Comparison of ENCODE assay signal across 12 cellular contexts in the genomic region with DNA sequence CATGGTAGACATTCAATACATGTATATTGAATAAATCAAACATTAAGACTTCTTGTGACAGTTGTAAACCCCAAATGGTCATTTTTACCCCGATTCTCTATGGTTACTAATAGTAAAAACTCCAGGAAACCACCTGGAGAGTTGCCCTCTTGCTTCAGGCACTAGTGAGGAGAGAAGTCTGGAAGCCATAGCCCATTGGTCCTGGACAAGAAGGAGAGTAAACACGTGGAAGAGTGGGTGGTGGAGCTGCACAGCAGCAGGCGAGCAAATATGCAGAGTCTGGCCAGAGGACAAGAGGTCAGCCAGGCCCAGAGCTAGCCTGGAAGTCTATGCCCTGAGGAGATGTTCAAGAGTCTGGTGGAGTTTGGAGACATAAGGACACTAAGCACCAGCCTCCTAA. TPM values are rescaled to one million over a fixed set of nuclear protein-coding genes. Genes with fewer than 3 reads are reported as not detected.
A peak's percentile ranks its signal among the peaks of the same experiment; 100 is the strongest.
DNase-seq lines count a peak whose midpoint lies in the region; ATAC-seq and TF ChIP-seq lines count a peak whose summit lies in the region.
"Had no signal": no experiment of that assay in that cellular context is flagged by ENCODE, and none has a peak within 500 bp of the region (broad histone marks: within the 10 kb centered on the region; RNA-seq: fewer than 3 reads in every experiment).

No MANE protein-coding gene starts in this region.

- H4K91ac ChIP-seq in IMR-90 (ENCODE audit: insufficient read depth, low read depth, low read length) = no peak overlapping the region

- H4K5ac ChIP-seq in IMR-90 (ENCODE audit: low read depth, low read length) = no peak overlapping the region

- no peak overlapping the region for H2AFZ ChIP-seq in IMR-90 (replicated peaks; ENCODE audit: low read length, poor library complexity)

- no peak for TF ChIP-seq POLR2A in IMR-90 (IDR thresholded peaks at IDR 0.05; ENCODE audit: low read depth, low read length)

- H3K9ac ChIP-seq in IMR-90 (ENCODE audit: low read depth, low read length) = no peak overlapping the region

- no peak overlapping the region for H2BK15ac ChIP-seq in IMR-90 (ENCODE audit: low read depth, low read length)

- no peak overlapping the region for H3K27ac Mint-ChIP-seq in endothelial cell (ENCODE audit: unreplicated experiment)
- H3K27ac Mint-ChIP-seq: IgD-negative memory B cell had no signal

- H3K27me3 ChIP-seq in IMR-90 (ENCODE audit: control insufficient read depth, insufficient read depth, low read length) (no peaks in the 10 kb centered on the region), lower lobe of right lung (ENCODE audit: low read depth) (no peaks in the 10 kb centered on the region), upper lobe of right lung (no peaks in the 10 kb centered on the region)
- H3K27me3 ChIP-seq: SJCRH30 had no signal

- POLR2A ChIA-PET in IMR-90 (lab: Charles Lee; ENCODE audit: unreplicated experiment) = no interaction called here

- no peak overlapping the region for H3K4ac ChIP-seq in IMR-90 (ENCODE audit: low read depth, low read length)

- H2BK120ac ChIP-seq in IMR-90 (ENCODE audit: low read depth, low read length) = no peak overlapping the region

- H3K9me3 Mint-ChIP-seq in endothelial cell (ENCODE audit: unreplicated experiment) = no peaks in the 10 kb centered on the region
- H3K9me3 Mint-ChIP-seq: IgD-negative memory B cell had no signal

- no peak overlapping the region for H2BK5ac ChIP-seq in IMR-90 (ENCODE audit: low read depth, low read length, poor library complexity, severe bottlenecking)

- H3K4me1 ChIP-seq in IMR-90 (ENCODE audit: control insufficient read depth, insufficient read depth, low read length) = peaks cover 10% of the 10 kb centered on the region
- H3K4me1 ChIP-seq in lower lobe of right lung = peaks cover 49% of the 10 kb centered on the region
- peaks cover 35% of the 10 kb centered on the region for H3K4me1 ChIP-seq in upper lobe of right lung

- no CpG with 5 or more reads among the region's 3 CpGs for WGBS in IMR-90 (ENCODE audit: extremely low coverage in 2 of 2, insufficient read length in 1 of 2), 2 experiments

- dilution Hi-C loops in IMR-90 (cut with HindIII; ENCODE audit: low sequenced_read_pairs, unreplicated experiment) = no loop called here

- H3K4me3 Mint-ChIP-seq in endothelial cell (ENCODE audit: unreplicated experiment) = no peak overlapping the region
- H3K4me3 Mint-ChIP-seq: IgD-negative memory B cell had no signal

- CTCF ChIA-PET in IMR-90 (lab: Yijun Ruan, JAX) = interaction anchor here (1.1 kb wide), 1 partner anchor 45 kb away, joined by 3 read pairs; a partner anchor contains a TSS

- peaks cover 17% of the 10 kb centered on the region for H3K36me3 Mint-ChIP-seq in endothelial cell (ENCODE audit: low read depth, unreplicated experiment)

- no peak overlapping the region for H3K18ac ChIP-seq in IMR-90 (ENCODE audit: low read depth, low read length)

- H3K9me3 ChIP-seq in IMR-90 (ENCODE audit: control insufficient read depth, insufficient read depth, low read length) (no peaks in the 10 kb centered on the region), lower lobe of right lung (no peaks in the 10 kb centered on the region), upper lobe of right lung (no peaks in the 10 kb centered on the region)
- H3K9me3 ChIP-seq: SJCRH30 had no signal

- no peaks in the 10 kb centered on the region; the same call in 1 of the 2 replicates for H3K9me1 ChIP-seq in IMR-90 (ENCODE audit: insufficient read depth, low read length)

- no peak overlapping the region for H3K23ac ChIP-seq in IMR-90 (ENCODE audit: low read depth, low read length)

- peaks cover 7% of the 10 kb centered on the region for H3K4me1 Mint-ChIP-seq in endothelial cell (ENCODE audit: unreplicated experiment)
- H3K4me1 Mint-ChIP-seq: IgD-negative memory B cell had no signal

- no peak for TF ChIP-seq RAD21 in IMR-90 (IDR thresholded peaks at IDR 0.05; ENCODE audit: low read length)

- no peak overlapping the region for H3K4me2 ChIP-seq in IMR-90 (ENCODE audit: low read depth, low read length)

- intact Hi-C loops in IMR-90 (cut with micrococcal nuclease) = no loop called here
- intact Hi-C loops in lower lobe of right lung (cut with DNase I) = no loop called here
- intact Hi-C loops in upper lobe of right lung (cut with DNase I) = no loop called here

- H3K4me3 ChIP-seq in IMR-90 (ENCODE audit: insufficient read depth, low read depth, low read length) = no peak overlapping the region
- H3K4me3 ChIP-seq in coronary artery = no peak overlapping the region
- no peak overlapping the region for H3K4me3 ChIP-seq in lower lobe of right lung
- H3K4me3 ChIP-seq in upper lobe of right lung = no peak overlapping the region
- H3K4me3 ChIP-seq: SJCRH30 had no signal

- ATAC-seq in IMR-90 (ENCODE audit: low read depth) = peak; percentile 94
- peak; percentile 78 to 88 for ATAC-seq in lower lobe of right lung
- ATAC-seq in upper lobe of right lung = peak; percentile 84
- no peak for ATAC-seq in stimulated activated naive CD8-positive, alpha-beta T cell treated with anti-CD3 and anti-CD28 coated beads, Interleukin-15, Interleukin-2, amounts not matched to agents 100 U/mL and 50 U/mL, for 24 hours

- TF ChIP-seq CTCF in IMR-90 (conservative IDR thresholded peaks at IDR 0.05; ENCODE audit: low read depth, low read length) = no peak
- no peak for TF ChIP-seq CTCF in coronary artery (IDR thresholded peaks at IDR 0.05)
- no peak for TF ChIP-seq CTCF in lower lobe of right lung (IDR thresholded peaks at IDR 0.05)
- TF ChIP-seq CTCF in upper lobe of right lung (IDR thresholded peaks at IDR 0.05) = no peak
- no peak for TF ChIP-seq CTCF in endothelial cell (IDR thresholded peaks at IDR 0.05; ENCODE audit: unreplicated experiment)

- H3K36me3 ChIP-seq in IMR-90 (ENCODE audit: control insufficient read depth, insufficient read depth, low read length) (peaks cover 31% of the 10 kb centered on the region), lower lobe of right lung (peaks cover 8% of the 10 kb centered on the region), upper lobe of right lung (no peaks in the 10 kb centered on the region)
- H3K36me3 ChIP-seq: SJCRH30 had no signal

- no peaks in the 10 kb centered on the region for H3K27me3 Mint-ChIP-seq in endothelial cell (ENCODE audit: unreplicated experiment)
- H3K27me3 Mint-ChIP-seq: IgD-negative memory B cell had no signal

- H3K79me1 ChIP-seq in IMR-90 (ENCODE audit: low read depth in 1 of 2, low read length in 2 of 2) = no peaks in the 10 kb centered on the region; a peak in 1 of 4 replicates

- DNase-seq in IMR-90 = peak; percentile 85
- DNase-seq in coronary artery (ENCODE audit: low spot score) = peak; percentile 72
- no peak for DNase-seq in lower lobe of right lung
- no peak for DNase-seq in upper lobe of right lung
- DNase-seq in stimulated activated naive CD8-positive, alpha-beta T cell treated with anti-CD3 and anti-CD28 coated beads, Interleukin-15, Interleukin-2, amounts not matched to agents 100 U/mL and 50 U/mL, for 24 hours = no peak
- no peak for DNase-seq in NCI-H1436 (lab: John Stamatoyannopoulos, UW)
- no peak for DNase-seq in endothelial cell (ENCODE audit: low spot score)
- DNase-seq: activated CD4-positive, CD25-positive, alpha-beta regulatory T cell; activated T-cell treated with anti-CD3 and anti-CD28 coated beads, Interleukin-2, amount 50 U/mL, for 48 hours; SJCRH30; stimulated activated naive CD4-positive, alpha-beta T cell had no signal

- H3K14ac ChIP-seq in IMR-90 (replicated peaks; ENCODE audit: low read depth, low read length) = no peak overlapping the region

- H4K20me1 ChIP-seq in IMR-90 (ENCODE audit: insufficient read depth, low read length) = peaks cover 4% of the 10 kb centered on the region; the same call in 1 of the 2 replicates

- BruUV-seq in IMR-90 (replicated peaks; lab: Mats Ljungman, UMichigan) = no TSS peak

- no peak overlapping the region for H2AK5ac ChIP-seq in IMR-90 (ENCODE audit: low read depth, low read length)

- H2BK20ac ChIP-seq in IMR-90 (ENCODE audit: low read depth, low read length) = no peak overlapping the region

- H3K27ac ChIP-seq in IMR-90 (ENCODE audit: insufficient read depth, low read length) = no peak overlapping the region
- peak overlapping the region in 1 of 2 donors; percentile 12 for H3K27ac ChIP-seq in coronary artery
- H3K27ac ChIP-seq in lower lobe of right lung = no peak overlapping the region
- H3K27ac ChIP-seq in upper lobe of right lung = no peak overlapping the region
- H3K27ac ChIP-seq: SJCRH30 had no signal

- no peak overlapping the region for H4K8ac ChIP-seq in IMR-90 (ENCODE audit: low read depth in 2 of 2, low read length in 2 of 2)

- no peak overlapping the region for H3K56ac ChIP-seq in IMR-90 (ENCODE audit: extremely low read depth, insufficient read depth, low read length)

- H2AK9ac ChIP-seq in IMR-90 (replicated peaks; ENCODE audit: low read depth, low read length, poor library complexity) = peak overlapping the region; percentile 19

- in situ Hi-C loops in IMR-90 (cut with MboI; ENCODE audit: low sequenced_read_pairs) = no loop called here

RNA-seq across cellular contexts. Expression of a gene that starts 17.7 kb away (rescaled TPM):
- total RNA-seq in IMR-90 (2012; rRNA removed) (1.4 and 1.7 TPM in 2 replicates), lower lobe of right lung (23.2 TPM), upper lobe of right lung (28.0 TPM), endothelial cell (ENCODE audit: unreplicated experiment) (156 TPM)
- polyA plus RNA-seq in IMR-90 (2012; rRNA removed) = 3.3 and 3.8 TPM in 2 replicates
- polyA plus RNA-seq in IMR-90 (2012; cell fraction: cytosol; rRNA removed) = 2.0 and 3.8 TPM in 2 replicates
- 6.7 and 13.0 TPM in 2 replicates for polyA plus RNA-seq in IMR-90 (2012; cell fraction: nucleus; rRNA removed; ENCODE audit: low replicate concordance)

RNA-seq across cellular contexts. Expression of a gene that starts 18.6 kb away (rescaled TPM):
- total RNA-seq in IMR-90 (2012; rRNA removed) (16.7 and 33.5 TPM in 2 replicates), lower lobe of right lung (231 TPM), upper lobe of right lung (207 TPM), endothelial cell (ENCODE audit: unreplicated experiment) (52.9 TPM)
- 66.2 and 108 TPM in 2 replicates for polyA plus RNA-seq in IMR-90 (2012; rRNA removed)
- 41.8 and 75.0 TPM in 2 replicates for polyA plus RNA-seq in IMR-90 (2012; cell fraction: cytosol; rRNA removed)
- polyA plus RNA-seq in IMR-90 (2012; cell fraction: nucleus; rRNA removed; ENCODE audit: low replicate concordance) = 76.6 and 101 TPM in 2 replicates

RNA-seq across cellular contexts. Expression of a gene that starts 25.9 kb away (rescaled TPM):
- total RNA-seq in IMR-90 (2012; rRNA removed) (18.6 and 24.4 TPM in 2 replicates), lower lobe of right lung (112 TPM), upper lobe of right lung (87.8 TPM), endothelial cell (ENCODE audit: unreplicated experiment) (62.2 TPM)
- polyA plus RNA-seq in IMR-90 (2012; rRNA removed) = 132 and 180 TPM in 2 replicates
- polyA plus RNA-seq in IMR-90 (2012; cell fraction: cytosol; rRNA removed) = 73.3 and 76.1 TPM in 2 replicates
- polyA plus RNA-seq in IMR-90 (2012; cell fraction: nucleus; rRNA removed; ENCODE audit: low replicate concordance) = 71.9 and 78.4 TPM in 2 replicates

RNA-seq across cellular contexts. Expression of a gene that starts 34.3 kb away (rescaled TPM):
- 272 and 339 TPM in 2 replicates for total RNA-seq in IMR-90 (2012; rRNA removed)
- 367 and 389 TPM in 2 replicates for polyA plus RNA-seq in IMR-90 (2012; rRNA removed)
- 266 and 365 TPM in 2 replicates for polyA plus RNA-seq in IMR-90 (2012; cell fraction: cytosol; rRNA removed)
- 346 and 590 TPM in 2 replicates for polyA plus RNA-seq in IMR-90 (2012; cell fraction: nucleus; rRNA removed; ENCODE audit: low replicate concordance)
- total RNA-seq in lower lobe of right lung = 135 TPM
- 148 TPM for total RNA-seq in upper lobe of right lung
- 183 TPM for total RNA-seq in endothelial cell (ENCODE audit: unreplicated experiment)

RNA-seq across cellular contexts. Expression of a gene that starts 34.5 kb away (rescaled TPM):
- total RNA-seq in IMR-90 (2012; rRNA removed) (11.1 and 11.5 TPM in 2 replicates), lower lobe of right lung (16.5 TPM), upper lobe of right lung (17.9 TPM), endothelial cell (ENCODE audit: unreplicated experiment) (14.6 TPM)
- polyA plus RNA-seq in IMR-90 (2012; rRNA removed) = 9.0 and 10.8 TPM in 2 replicates
- 2.5 and 3.4 TPM in 2 replicates for polyA plus RNA-seq in IMR-90 (2012; cell fraction: cytosol; rRNA removed)
- 6.7 and 14.2 TPM in 2 replicates for polyA plus RNA-seq in IMR-90 (2012; cell fraction: nucleus; rRNA removed; ENCODE audit: low replicate concordance)

Comparison
In these comparisons a context has a peak if more than half of its experiments do, and no peak if none do; other contexts are left out.
1. DNase-seq: peak in IMR-90 (single experiment) and coronary artery (single experiment); none in lower lobe of right lung (single experiment), upper lobe of right lung (single experiment), stimulated activated naive CD8-positive, alpha-beta T cell treated with anti-CD3 and anti-CD28 coated beads, Interleukin-15, Interleukin-2, amounts not matched to agents 100 U/mL and 50 U/mL, for 24 hours (single experiment), NCI-H1436 (single experiment) and endothelial cell (single experiment).